Comparison of ENCODE assay signal across 26 cellular contexts in genomic region chrX:110750526-110751189, GRCh38. TPM values are rescaled to one million over a fixed set of nuclear protein-coding genes. Genes with fewer than 3 reads are reported as not detected.
"Had no signal": no experiment of that assay in that cellular context is flagged by ENCODE, and none has a peak within 500 bp of the region (broad histone marks: within the 10 kb centered on the region; RNA-seq: fewer than 3 reads in every experiment).

No MANE protein-coding gene starts in this region.

- H3K27ac ChIP-seq: colonic mucosa, heart right ventricle, pancreas, prostate gland, right lobe of liver, thoracic aorta had no signal

- H3K36me3 Mint-ChIP-seq: naive thymus-derived CD8-positive, alpha-beta T cell; stimulated activated memory B cell treated with anti-CD40 and anti-IgM and Interleukin-4, amounts not matched to agents 10 μg/mL and 1 μg/mL and 100 μg/mL, for 72 hours had no signal

- H3K27me3 ChIP-seq: colonic mucosa, right lobe of liver, spleen had no signal

- ATAC-seq: mucosa of descending colon; naive thymus-derived CD8-positive, alpha-beta T cell; pancreas; right lobe of liver; stimulated activated memory B cell treated with anti-CD40 and anti-IgM and Interleukin-4, amounts not matched to agents 10 μg/mL and 1 μg/mL and 100 μg/mL, for 72 hours had no signal

- H3K36me3 ChIP-seq: colonic mucosa, heart right ventricle, pancreas, prostate gland, right lobe of liver, spleen, thoracic aorta had no signal

- H3K9me3 ChIP-seq: colonic mucosa, heart right ventricle, mucosa of descending colon, pancreas, prostate gland, right lobe of liver, spleen, thoracic aorta had no signal

- H3K4me3 Mint-ChIP-seq: naive thymus-derived CD8-positive, alpha-beta T cell; neural crest cell; stimulated activated memory B cell treated with anti-CD40 and anti-IgM and Interleukin-4, amounts not matched to agents 10 μg/mL and 1 μg/mL and 100 μg/mL, for 72 hours; stimulated activated naive CD8-positive, alpha-beta T cell treated with anti-CD3 and anti-CD28 coated beads, Interleukin-15, Interleukin-2, amounts not matched to agents 100 ng/mL and 50 ng/mL, for 24 hours had no signal

- H3K4me3 ChIP-seq: colonic mucosa, heart right ventricle, mucosa of descending colon, pancreas, prostate gland, right lobe of liver, spleen, thoracic aorta had no signal

- H3K4me1 ChIP-seq: colonic mucosa, heart right ventricle, pancreas, prostate gland, right lobe of liver, spleen had no signal

- H3K4me1 Mint-ChIP-seq: naive thymus-derived CD8-positive, alpha-beta T cell; neural crest cell; stimulated activated memory B cell treated with anti-CD40 and anti-IgM and Interleukin-4, amounts not matched to agents 10 μg/mL and 1 μg/mL and 100 μg/mL, for 72 hours had no signal

- DNase-seq: caudate nucleus; colonic mucosa; dermis blood vessel endothelial cell; erythroblast; foreskin melanocyte; heart right ventricle; hypothalamus; kidney glomerular epithelial cell; mucosa of descending colon; naive thymus-derived CD8-positive, alpha-beta T cell; nucleus accumbens; pancreas; right lobe of liver; spleen; stimulated activated CD4-positive, alpha-beta T cell treated with anti-CD3 and anti-CD28 coated beads, Interleukin-15, amount 100 ng/mL, for 24 hours; stimulated activated CD4-positive, alpha-beta T cell treated with anti-CD3 and anti-CD28 coated beads, Interleukin-1b, Interleukin-23, amount 100 ng/mL, for 48 hours; stimulated activated CD4-positive, alpha-beta T cell treated with anti-CD3 and anti-CD28 coated beads, Interleukin-4, amount 100 ng/mL, for 24 hours; substantia nigra; trophoblast cell had no signal

- H3K27ac Mint-ChIP-seq: naive thymus-derived CD8-positive, alpha-beta T cell; stimulated activated memory B cell treated with anti-CD40 and anti-IgM and Interleukin-4, amounts not matched to agents 10 μg/mL and 1 μg/mL and 100 μg/mL, for 72 hours; stimulated activated naive CD8-positive, alpha-beta T cell treated with anti-CD3 and anti-CD28 coated beads, Interleukin-15, Interleukin-2, amounts not matched to agents 100 ng/mL and 50 ng/mL, for 24 hours had no signal

- H3K27me3 Mint-ChIP-seq: naive thymus-derived CD8-positive, alpha-beta T cell; stimulated activated memory B cell treated with anti-CD40 and anti-IgM and Interleukin-4, amounts not matched to agents 10 μg/mL and 1 μg/mL and 100 μg/mL, for 72 hours; stimulated activated naive CD8-positive, alpha-beta T cell treated with anti-CD3 and anti-CD28 coated beads, Interleukin-15, Interleukin-2, amounts not matched to agents 100 ng/mL and 50 ng/mL, for 24 hours had no signal

- H3K9me3 Mint-ChIP-seq: naive thymus-derived CD8-positive, alpha-beta T cell; neural crest cell; stimulated activated naive CD8-positive, alpha-beta T cell treated with anti-CD3 and anti-CD28 coated beads, Interleukin-15, Interleukin-2, amounts not matched to agents 100 ng/mL and 50 ng/mL, for 24 hours had no signal

RNA-seq across cellular contexts. Expression of gene CHRDL1, which starts 45.0 kb away (rescaled TPM):
- total RNA-seq: dermis blood vessel endothelial cell; endothelial cell of umbilical vein; lung microvascular endothelial cell; naive thymus-derived CD8-positive, alpha-beta T cell had no signal
- polyA plus RNA-seq: endothelial cell of umbilical vein; naive thymus-derived CD8-positive, alpha-beta T cell had no signal
